9 cellular contexts compared by ENCODE assay signal in genomic region chr3:158789592-158789991, GRCh38. TPM values are rescaled to one million over a fixed set of nuclear protein-coding genes. Genes with fewer than 3 reads are reported as not detected.
A peak's percentile ranks its signal among the peaks of the same experiment; 100 is the strongest.
DNase-seq lines count a peak whose midpoint lies in the region; ATAC-seq and TF ChIP-seq lines count a peak whose summit lies in the region.
"Had no signal": no experiment of that assay in that cellular context is flagged by ENCODE, and none has a peak within 500 bp of the region (broad histone marks: within the 10 kb centered on the region; RNA-seq: fewer than 3 reads in every experiment).

No MANE protein-coding gene starts in this region.

- no peak overlapping the region for H3K9ac ChIP-seq in GM23248

- peaks cover 13% of the 10 kb centered on the region for H3F3A ChIP-seq in GM23248 (ENCODE audit: insufficient read depth)
- H3F3A ChIP-seq in PC-9 (ENCODE audit: insufficient read depth, low read depth): peaks cover 30% of the 10 kb centered on the region

- H3K27me3 ChIP-seq in GM23248 (replicated peaks; ENCODE audit: insufficient read depth) (no peaks in the 10 kb centered on the region), PC-9 (ENCODE audit: insufficient read depth, low read depth) (no peaks in the 10 kb centered on the region)

- no peak overlapping the region for H3K27ac Mint-ChIP-seq in natural killer cell treated with Interleukin-12 subunit alpha and Interleukin-12 subunit beta and Interleukin-15 and Interleukin-18, amount 100 ng/mL, for 72 hours
- H3K27ac Mint-ChIP-seq: immature natural killer cell had no signal

- WGBS in GM23248 (ENCODE audit: low coverage in 1 of 2, low lambda C conversion rate in 2 of 2, missing lambda C conversion rate in 2 of 2), 2 experiments: 84 to 89% methylated on average over 1 of the region's 1 CpG

- H3K27me3 Mint-ChIP-seq in natural killer cell treated with Interleukin-12 subunit alpha and Interleukin-12 subunit beta and Interleukin-15 and Interleukin-18, amount 100 ng/mL, for 72 hours: peaks cover 0 to 6% of the 10 kb centered on the region in 2 donors

- H3K36me3 ChIP-seq in GM23248 (ENCODE audit: low read depth): no peaks in the 10 kb centered on the region
- H3K36me3 ChIP-seq in PC-9 (ENCODE audit: low read depth): peaks cover 6% of the 10 kb centered on the region; the same call in 1 of the 2 replicates

- intact Hi-C loops in PC-9 (cut with micrococcal nuclease; ENCODE audit: unreplicated experiment): loop anchor here (1.0 kb wide), 1 partner anchor 62 kb away; no protein-coding TSS in a partner anchor

- no TSS peak for BruUV-seq in PC-9 (replicated peaks; lab: Mats Ljungman, UMichigan)

- no peak overlapping the region for H3K4me3 Mint-ChIP-seq in natural killer cell treated with Interleukin-12 subunit alpha and Interleukin-12 subunit beta and Interleukin-15 and Interleukin-18, amount 100 ng/mL, for 72 hours
- H3K4me3 Mint-ChIP-seq: immature natural killer cell had no signal

- H2AFZ ChIP-seq in GM23248: no peak overlapping the region
- H2AFZ ChIP-seq in PC-9: no peak overlapping the region

- H3K79me2 ChIP-seq in GM23248 (ENCODE audit: insufficient read depth) (no peaks in the 10 kb centered on the region), PC-9 (ENCODE audit: low read depth) (no peaks in the 10 kb centered on the region)

- H3K9me2 ChIP-seq in GM23248 (ENCODE audit: insufficient read depth) (no peaks in the 10 kb centered on the region), PC-9 (ENCODE audit: insufficient read depth) (no peaks in the 10 kb centered on the region)

- POLR2A ChIA-PET in AG04449 (lab: Yijun Ruan, JAX) (interaction anchor here (0.9 kb wide), 1 partner anchor 62 kb away, joined by 4 read pairs; no protein-coding TSS in a partner anchor), PC-9 (lab: Charles Lee; ENCODE audit: unreplicated experiment) (interaction anchor here (0.5 to 1.0 kb wide), 3 partner anchors 62 to 1211 kb away, joined by 3 to 4 read pairs (median 3); no protein-coding TSS in a partner anchor)

- H3K4me2 ChIP-seq in GM23248 (ENCODE audit: unreplicated experiment) (no peak overlapping the region), PC-9 (no peak overlapping the region)

- DNase-seq in AG04449 (ENCODE audit: low read depth, low spot score) (no peak), GM23248 (peak; percentile 67), PC-9 (peak; percentile 30 to 64), fibroblast of the conjunctiva (ENCODE audit: low read depth) (peak; percentile 60), mucosa of gallbladder (ENCODE audit: low spot score) (no peak)
- DNase-seq in natural killer cell treated with Interleukin-12 subunit alpha and Interleukin-12 subunit beta and Interleukin-15 and Interleukin-18, amount 100 ng/mL, for 72 hours (ENCODE audit: low spot score): no peak
- no peak for DNase-seq in activated naive CD4-positive, alpha-beta T cell treated with anti-CD3 and anti-CD28 coated beads, Interleukin-2, amount 50 U/mL, for 16 hours
- DNase-seq: immature natural killer cell had no signal

- H3K4me3 ChIP-seq in AG04449 (ENCODE audit: low read depth, low read length) (no peak overlapping the region), GM23248 (no peak overlapping the region), PC-9 (no peak overlapping the region)

- CTCF ChIA-PET in AG04449 (lab: Yijun Ruan, JAX): interaction anchor here (0.7 to 11.0 kb wide), 51 partner anchors 9 to 1256 kb away, joined by 3 to 436 read pairs (median 6); partner anchors contain the start of genes GFM1, LXN, MFSD1 and MLF1
- CTCF ChIA-PET in PC-9 (lab: Charles Lee): interaction anchor here (0.6 to 2.0 kb wide), 15 partner anchors 9 to 745 kb away, joined by 3 to 53 read pairs (median 5); partner anchors contain the start of gene GFM1

- H3K27ac ChIP-seq in GM23248 (no peak overlapping the region), PC-9 (peak overlapping the region; percentile 38)

- H3K4me1 ChIP-seq in GM23248 (ENCODE audit: insufficient read depth): peaks cover 23% of the 10 kb centered on the region
- peaks cover 59% of the 10 kb centered on the region for H3K4me1 ChIP-seq in PC-9 (replicated peaks; ENCODE audit: insufficient read depth)

- H3K9me3 ChIP-seq in GM23248 (ENCODE audit: low read depth): no peaks in the 10 kb centered on the region
- H3K9me3 ChIP-seq in PC-9 (ENCODE audit: insufficient read depth, low read depth): peaks cover 27% of the 10 kb centered on the region

- H3K36me3 Mint-ChIP-seq in natural killer cell treated with Interleukin-12 subunit alpha and Interleukin-12 subunit beta and Interleukin-15 and Interleukin-18, amount 100 ng/mL, for 72 hours: no peaks in the 10 kb centered on the region
- H3K36me3 Mint-ChIP-seq: immature natural killer cell had no signal

- TF ChIP-seq CTCF in AG04449 (IDR thresholded peaks at IDR 0.05; ENCODE audit: insufficient read depth, low read length, missing control alignments): peak; percentile 52
- TF ChIP-seq CTCF in PC-9 (conservative IDR thresholded peaks at IDR 0.05): peak; percentile 73

- H3K9me3 Mint-ChIP-seq in natural killer cell treated with Interleukin-12 subunit alpha and Interleukin-12 subunit beta and Interleukin-15 and Interleukin-18, amount 100 ng/mL, for 72 hours: no peaks in the 10 kb centered on the region

- H4K20me1 ChIP-seq in GM23248 (ENCODE audit: insufficient read depth) (no peaks in the 10 kb centered on the region), PC-9 (ENCODE audit: insufficient read depth) (no peaks in the 10 kb centered on the region)

- peaks cover 2 to 5% of the 10 kb centered on the region in 2 donors for H3K4me1 Mint-ChIP-seq in natural killer cell treated with Interleukin-12 subunit alpha and Interleukin-12 subunit beta and Interleukin-15 and Interleukin-18, amount 100 ng/mL, for 72 hours (ENCODE audit: low read depth in 2 of 2)

- in situ Hi-C loops in GM23248 (cut with MboI): loop anchor here (25.0 kb wide), 1 partner anchor 252 kb away; no protein-coding TSS in a partner anchor

- no peak for ATAC-seq in HG03095 (IDR thresholded peaks at IDR 0.05; ENCODE audit: unreplicated experiment)
- no peak for ATAC-seq in natural killer cell treated with Interleukin-12 subunit alpha and Interleukin-12 subunit beta and Interleukin-15 and Interleukin-18, amount 100 ng/mL, for 72 hours

RNA-seq across cellular contexts. Expression of gene MFSD1, which starts 12.3 kb away (rescaled TPM):
- total RNA-seq in GM23248 (2014; rRNA removed; shearing (Covaris generic)): 159 and 177 TPM in 2 replicates
- 92.0 and 100 TPM in 2 replicates for polyA plus RNA-seq in GM23248 (2016; fragmentation: Nextera tagmentation; extraction: Ambion mirVana)
- total RNA-seq in PC-9 (2021): 31.0 and 38.6 TPM in 2 replicates
- total RNA-seq in natural killer cell treated with Interleukin-12 subunit alpha and Interleukin-12 subunit beta and Interleukin-15 and Interleukin-18, amount 100 ng/mL, for 72 hours: 10 to 100 TPM; 21.9 to 25.5 TPM
- 53.1 TPM for total RNA-seq in mucosa of gallbladder

RNA-seq across cellular contexts. Expression of gene RARRES1, which starts 57.3 kb away (rescaled TPM):
- 1.3 and 1.7 TPM in 2 replicates for total RNA-seq in GM23248 (2014; rRNA removed; shearing (Covaris generic))
- 1.0 and 1.2 TPM in 2 replicates for polyA plus RNA-seq in GM23248 (2016; fragmentation: Nextera tagmentation; extraction: Ambion mirVana)
- 9.3 and 20.5 TPM in 2 replicates for total RNA-seq in PC-9 (2021)
- not detected for total RNA-seq in natural killer cell treated with Interleukin-12 subunit alpha and Interleukin-12 subunit beta and Interleukin-15 and Interleukin-18, amount 100 ng/mL, for 72 hours
- total RNA-seq in mucosa of gallbladder: 6.3 TPM
- polyA plus RNA-seq: immature natural killer cell had no signal

Comparison
In these comparisons a context has a peak if more than half of its experiments do, and no peak if none do; other contexts are left out.
1. DNase-seq: peak in GM23248 (single experiment), PC-9 (2 of 2) and fibroblast of the conjunctiva (single experiment); none in AG04449 (single experiment), natural killer cell treated with Interleukin-12 subunit alpha and Interleukin-12 subunit beta and Interleukin-15 and Interleukin-18, amount 100 ng/mL, for 72 hours (single experiment), mucosa of gallbladder (single experiment) and activated naive CD4-positive, alpha-beta T cell treated with anti-CD3 and anti-CD28 coated beads, Interleukin-2, amount 50 U/mL, for 16 hours (single experiment).